In the genomic region with DNA sequence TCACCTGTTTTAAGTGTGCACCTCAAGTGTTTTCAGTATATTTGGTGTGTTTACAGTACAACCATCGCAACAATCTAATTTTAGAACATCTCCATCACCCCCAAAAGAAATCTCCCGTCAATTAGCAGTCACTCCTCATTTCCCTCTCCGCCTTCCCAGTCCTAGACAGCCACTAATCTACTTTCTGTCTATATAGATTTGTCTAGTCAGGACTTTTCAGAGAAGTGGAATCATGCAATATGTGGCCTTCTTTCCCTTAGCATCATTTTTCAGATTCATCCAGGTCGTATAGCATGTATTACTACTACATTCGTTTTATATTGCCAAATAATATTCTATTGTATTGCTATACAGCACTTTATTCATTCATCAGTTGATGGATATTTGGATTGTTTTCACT, we compare ENCODE assay signal across 25 cellular contexts. TPM values are rescaled to one million over a fixed set of nuclear protein-coding genes. Genes with fewer than 3 reads are reported as not detected.
"Had no signal": no experiment of that assay in that cellular context is flagged by ENCODE, and none has a peak within 500 bp of the region (broad histone marks: within the 10 kb centered on the region; RNA-seq: fewer than 3 reads in every experiment).

No MANE protein-coding gene starts in this region.

- H3K9me3 Mint-ChIP-seq: activated T-cell treated with anti-CD3 and anti-CD28 coated beads, Interleukin-2, amount 50 U/mL, for 24 hours; activated T-helper 2 cell treated with anti-CD3 and anti-CD28 coated beads, Interferon-gamma antibody, Interleukin-2, Interleukin-4, amounts not matched to agents 10 μg/mL and 5 μg/mL and 100 μg/mL, durations not matched to agents 14 hours and 24 hours and 36 hours had no signal

- H3K27ac Mint-ChIP-seq: activated CD8-positive, alpha-beta T cell treated with anti-CD3 and anti-CD28 coated beads, Interleukin-2, amount 10 ng/mL, durations not matched to agents 7 days and 5 days; activated T-cell treated with anti-CD3 and anti-CD28 coated beads, Interleukin-2, amount 50 U/mL, for 24 hours; activated T-helper 2 cell treated with anti-CD3 and anti-CD28 coated beads, Interferon-gamma antibody, Interleukin-2, Interleukin-4, amounts not matched to agents 10 μg/mL and 5 μg/mL and 100 μg/mL, durations not matched to agents 14 hours and 24 hours and 36 hours; progenitor cell of endocrine pancreas had no signal

- ATAC-seq: activated CD8-positive, alpha-beta T cell treated with anti-CD3 and anti-CD28 coated beads, Interleukin-2, amount 10 ng/mL, durations not matched to agents 7 days and 5 days; gastroesophageal sphincter; heart right ventricle had no signal

- H3K36me3 ChIP-seq: esophagus muscularis mucosa, gastroesophageal sphincter, tibial artery had no signal

- DNase-seq: activated CD4-positive, alpha-beta T cell treated with anti-CD3 and anti-CD28 coated beads for 48 hours; activated CD4-positive, CD25-positive, alpha-beta regulatory T cell; activated CD8-positive, alpha-beta T cell treated with anti-CD3 and anti-CD28 coated beads, Interleukin-2, amount 10 ng/mL, durations not matched to agents 7 days and 5 days; activated naive CD4-positive, alpha-beta T cell treated with Interleukin-2 at 50 U/mL for 16 hours; activated T-cell treated with anti-CD3 and anti-CD28 coated beads, Interleukin-2, amount 50 U/mL, for 24 hours; effector CD8-positive, alpha-beta T cell; heart right ventricle; kidney glomerular epithelial cell; left ventricle myocardium inferior; mammary epithelial cell; stimulated activated CD4-positive, alpha-beta T cell treated with anti-CD3 and anti-CD28 coated beads, Interleukin-12 subunit alpha, Interleukin-12 subunit beta, amount 100 ng/mL, for 4 hours; stimulated activated CD4-positive, alpha-beta T cell treated with anti-CD3 and anti-CD28 coated beads, Interleukin-1b, Interleukin-23, amount 100 ng/mL, for 48 hours; stimulated activated CD8-positive, alpha-beta memory T cell treated with anti-CD3 and anti-CD28 coated beads, Interleukin-4, amount 100 ng/mL, for 48 hours; stimulated activated naive CD4-positive, alpha-beta T cell; substantia nigra; SW 1271; T-helper 9 cell; tibial artery had no signal

- H3K4me3 Mint-ChIP-seq: activated CD8-positive, alpha-beta T cell treated with anti-CD3 and anti-CD28 coated beads, Interleukin-2, amount 10 ng/mL, durations not matched to agents 7 days and 5 days; activated T-cell treated with anti-CD3 and anti-CD28 coated beads, Interleukin-2, amount 50 U/mL, for 24 hours had no signal

- H3K4me3 ChIP-seq: esophagus muscularis mucosa, gastroesophageal sphincter, heart right ventricle, left ventricle myocardium inferior, tibial artery had no signal

- H3K27ac ChIP-seq: esophagus muscularis mucosa, gastroesophageal sphincter, left ventricle myocardium inferior, tibial artery had no signal

RNA-seq across cellular contexts. Expression of a gene that starts 1.7 kb away (rescaled TPM):
- total RNA-seq: activated CD8-positive, alpha-beta T cell treated with anti-CD3 and anti-CD28 coated beads, Interleukin-2, amount 10 ng/mL, durations not matched to agents 7 days and 5 days; astrocyte; bronchial epithelial cell; progenitor cell of endocrine pancreas had no signal
- polyA plus RNA-seq: mammary epithelial cell had no signal

RNA-seq across cellular contexts. Expression of a gene that starts 1.9 kb away (rescaled TPM):
- total RNA-seq: activated CD8-positive, alpha-beta T cell treated with anti-CD3 and anti-CD28 coated beads, Interleukin-2, amount 10 ng/mL, durations not matched to agents 7 days and 5 days; activated T-helper 2 cell treated with anti-CD3 and anti-CD28 coated beads, Interferon-gamma antibody, Interleukin-2, Interleukin-4, amounts not matched to agents 10 μg/mL and 5 μg/mL and 100 μg/mL, durations not matched to agents 14 hours and 24 hours and 36 hours; astrocyte; mononuclear cell; progenitor cell of endocrine pancreas had no signal
- polyA plus RNA-seq: mammary epithelial cell had no signal
